In genomic region chr1:201408176-201408814, GRCh38 we compare ENCODE assay signal across 8 cellular contexts. TPM values are rescaled to one million over a fixed set of nuclear protein-coding genes. Genes with fewer than 3 reads are reported as not detected.
DNase-seq lines count a peak whose midpoint lies in the region; ATAC-seq and TF ChIP-seq lines count a peak whose summit lies in the region.

No MANE protein-coding gene starts in this region.

- H4K20me1 ChIP-seq in smooth muscle cell (ENCODE audit: low read depth), result no peaks in the 10 kb centered on the region

- H3K36me3 ChIP-seq in smooth muscle cell (ENCODE audit: low read depth), result no peaks in the 10 kb centered on the region

- DNase-seq in SIG-M5 treated with dmso at 0.1 percent for 504 hours (lab: John Stamatoyannopoulos, UW; ENCODE audit: unreplicated experiment), result peak; percentile 79
- no peak for DNase-seq in SIG-M5 (lab: John Stamatoyannopoulos, UW)
- DNase-seq in NCI-H146 treated with DMSO at 0.1 percent for 48 hours (lab: John Stamatoyannopoulos, UW; ENCODE audit: unreplicated experiment), result peak; percentile 46
- peak; percentile 57 for DNase-seq in T1000 (lab: John Stamatoyannopoulos, UW)
- DNase-seq in astrocyte of the spinal cord (ENCODE audit: low read depth, low spot score), result peak; percentile 63
- DNase-seq in hypothalamus (lab: John Stamatoyannopoulos, UW), result peak in 44 of 51 donors; percentile 3 to 78 (median 30)
- DNase-seq in smooth muscle cell (lab: John Stamatoyannopoulos, UW; ENCODE audit: unreplicated experiment), result peak; percentile 62

- 34% methylated on average over 11 of the region's 11 CpGs for WGBS in smooth muscle cell (ENCODE audit: low lambda C conversion rate)

- no peaks in the 10 kb centered on the region for H3K79me2 ChIP-seq in smooth muscle cell (ENCODE audit: low read depth)

- H3K9ac ChIP-seq in smooth muscle cell (ENCODE audit: low read depth), result no peak overlapping the region

- H2AFZ ChIP-seq in smooth muscle cell (ENCODE audit: low read depth), result no peak overlapping the region

- H3K4me2 ChIP-seq in smooth muscle cell, result no peak overlapping the region

- peaks cover under 1% of the 10 kb centered on the region for H3K27me3 ChIP-seq in smooth muscle cell (ENCODE audit: low read depth)

- TF ChIP-seq CTCF in astrocyte of the spinal cord (IDR thresholded peaks at IDR 0.05; ENCODE audit: low read depth, low read length) (peak; percentile 99), smooth muscle cell (IDR thresholded peaks at IDR 0.05; ENCODE audit: borderline replicate concordance, insufficient read depth, poor library complexity, severe bottlenecking) (peak; percentile 89)

- no peaks in the 10 kb centered on the region for H3K4me1 ChIP-seq in smooth muscle cell (ENCODE audit: low read depth)

- in situ Hi-C loops in astrocyte of the spinal cord (cut with HindIII; ENCODE audit: low sequenced_read_pairs), result no loop called here

- ATAC-seq in HG03196 (IDR thresholded peaks at IDR 0.05; ENCODE audit: unreplicated experiment), result no peak

- H3K4me3 ChIP-seq in astrocyte of the spinal cord (ENCODE audit: low read depth, low read length), result no peak overlapping the region
- no peak overlapping the region for H3K4me3 ChIP-seq in smooth muscle cell

- H3K27ac ChIP-seq in smooth muscle cell (ENCODE audit: low read depth), result no peak overlapping the region

- H3K9me3 ChIP-seq in smooth muscle cell (replicated peaks; ENCODE audit: low read depth), result no peaks in the 10 kb centered on the region

- peaks cover 2% of the 10 kb centered on the region for H3F3A ChIP-seq in smooth muscle cell (ENCODE audit: low read depth)

RNA-seq across cellular contexts. Expression of gene LAD1, which starts 9.2 kb away (rescaled TPM):
- 8.8 and 17.6 TPM in 2 replicates for total RNA-seq in smooth muscle cell
- 6.9 and 15.1 TPM in 2 replicates for polyA plus RNA-seq in smooth muscle cell

RNA-seq across cellular contexts. Expression of gene TNNI1, which starts 13.2 kb away (rescaled TPM):
- 1.7 and 1.9 TPM in 2 replicates for total RNA-seq in smooth muscle cell
- polyA plus RNA-seq in smooth muscle cell, result 8.0 and 13.8 TPM in 2 replicates

RNA-seq across cellular contexts. Expression of gene TNNT2, which starts 30.8 kb away (rescaled TPM):
- 2.6 and 4.4 TPM in 2 replicates for total RNA-seq in smooth muscle cell
- polyA plus RNA-seq in smooth muscle cell, result 6.3 and 6.5 TPM in 2 replicates
